8 cellular contexts compared by ENCODE assay signal in the genomic region with DNA sequence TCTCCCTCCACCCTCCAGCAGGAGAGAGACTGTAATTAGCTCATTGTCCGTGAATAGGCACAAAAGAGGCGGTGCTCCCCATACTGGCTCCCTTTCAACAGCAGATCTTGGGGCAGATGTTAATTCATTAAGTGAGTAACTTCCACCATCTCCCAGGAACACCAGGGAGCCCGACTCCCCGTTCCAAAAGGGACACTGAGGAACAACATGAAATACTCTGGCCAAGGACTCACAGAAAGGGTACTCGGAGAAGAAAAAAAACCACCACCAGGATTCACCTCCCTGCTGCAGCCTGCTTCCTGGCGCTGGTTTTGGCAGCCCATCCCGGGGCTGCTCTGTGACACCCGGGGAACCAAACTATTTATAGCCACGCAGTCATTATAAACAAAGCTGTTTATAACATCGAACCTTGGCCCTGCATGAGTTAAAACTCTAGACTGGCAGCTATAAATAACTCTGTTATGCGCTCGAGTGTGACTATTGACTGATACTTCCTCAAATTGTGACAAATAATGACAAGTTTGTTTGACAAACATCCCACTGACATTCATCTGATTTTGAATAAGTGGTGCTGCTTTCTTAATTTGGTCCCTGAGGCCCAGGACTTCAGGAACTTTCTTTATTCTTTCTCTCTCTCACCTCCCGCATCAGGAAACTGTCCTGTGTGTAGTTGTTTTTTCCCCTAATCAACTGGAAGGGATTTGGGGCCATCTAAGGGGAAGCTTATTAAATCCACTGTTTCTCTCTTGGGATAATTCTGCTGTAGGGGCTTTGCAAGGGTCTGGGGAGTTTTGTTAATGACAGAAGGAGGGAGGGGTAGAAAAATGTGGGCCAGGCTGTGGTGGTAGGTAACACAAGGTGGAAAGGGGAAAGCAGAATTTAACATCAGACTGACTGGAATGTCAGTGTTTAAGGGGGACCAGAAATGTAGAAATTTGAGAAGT.
DNase-seq lines count a peak whose midpoint lies in the region; ATAC-seq lines count a peak whose summit lies in the region.

No MANE protein-coding gene starts in this region.

- peak overlapping the region; percentile 95 for H3K27ac Mint-ChIP-seq in memory B cell

- H3K4me3 Mint-ChIP-seq in memory B cell, result peak overlapping the region; percentile 87

- no peaks in the 10 kb centered on the region for H3K9me3 Mint-ChIP-seq in memory B cell

- H3K27me3 Mint-ChIP-seq in memory B cell, result no peaks in the 10 kb centered on the region

- H3K36me3 Mint-ChIP-seq in memory B cell, result no peaks in the 10 kb centered on the region

- DNase-seq in DMS79 treated with DMSO at 0.1 percent for 48 hours (lab: John Stamatoyannopoulos, UW) (peak; percentile 2), DMS79 (lab: John Stamatoyannopoulos, UW) (no peak), NCI-H2081 (lab: John Stamatoyannopoulos, UW) (peak; percentile 50 to 78), cerebellar cortex (ENCODE audit: low spot score) (peak; percentile 61), memory B cell (ENCODE audit: low spot score in 2 of 2) (peak; percentile 28 to 39)

- ATAC-seq in memory B cell (ENCODE audit: low read depth) (peak; percentile 83), HG03571 (IDR thresholded peaks at IDR 0.05; ENCODE audit: unreplicated experiment) (no peak), GM19452 (IDR thresholded peaks at IDR 0.05; ENCODE audit: unreplicated experiment) (no peak), HG02571 (IDR thresholded peaks at IDR 0.05; ENCODE audit: unreplicated experiment) (no peak)

- peaks cover 60% of the 10 kb centered on the region for H3K4me1 Mint-ChIP-seq in memory B cell
